ENCODE assay signal across 30 cellular contexts in genomic region chr2:187129866-187130265, GRCh38.
"Had no signal": no experiment of that assay in that cellular context is flagged by ENCODE, and none has a peak within 500 bp of the region (broad histone marks: within the 10 kb centered on the region; RNA-seq: fewer than 3 reads in every experiment).

No MANE protein-coding gene starts in this region.

- H3K4me3 ChIP-seq: adrenal gland, ascending aorta, body of pancreas, breast epithelium, cardiac muscle cell had no signal

- DNase-seq: activated effector memory CD4-positive, alpha-beta T cell treated with anti-CD3 and anti-CD28 coated beads, Interleukin-2, amount 50 U/mL, for 16 hours; activated effector memory CD4-positive, alpha-beta T cell treated with Interleukin-2 at 50 U/mL for 16 hours; activated gamma-delta T cell; activated gamma-delta T cell treated with Interleukin-2 at 50 U/mL for 16 hours; activated naive CD4-positive, alpha-beta T cell; activated naive CD4-positive, alpha-beta T cell treated with anti-CD3 and anti-CD28 coated beads for 36 hours; activated naive CD4-positive, alpha-beta T cell treated with anti-CD3 and anti-CD28 coated beads, Interleukin-2, amount 10 ng/mL, durations not matched to agents 7 days and 5 days; activated naive CD4-positive, alpha-beta T cell treated with anti-CD3 and anti-CD28 coated beads, Interleukin-2, amount 50 U/mL, for 16 hours; activated naive CD4-positive, alpha-beta T cell treated with Interleukin-2 at 50 U/mL for 16 hours; activated naive CD8-positive, alpha-beta T cell treated with anti-CD3 and anti-CD28 coated beads for 36 hours; activated naive CD8-positive, alpha-beta T cell treated with anti-CD3 and anti-CD28 coated beads, Interleukin-2, amount 10 ng/mL, durations not matched to agents 7 days and 5 days; activated naive CD8-positive, alpha-beta T cell treated with anti-CD3 and anti-CD28 coated beads, Interleukin-2, amount 50 U/mL, for 24 hours; activated T-cell treated with anti-CD3 and anti-CD28 coated beads, Interleukin-2, amount 50 U/mL, for 4 hours; activated T-cell treated with anti-CD3 and anti-CD28 coated beads, Interleukin-2, amount 50 U/mL, for 48 hours; activated T-cell treated with anti-CD3 and anti-CD28 coated beads, Interleukin-2, amount 50 U/mL, for 72 hours; adrenal gland; amniotic stem cell; amygdala; anterior cingulate cortex; aorta; body of pancreas; brain microvascular endothelial cell; caudate nucleus; central memory CD4-positive, alpha-beta T cell; cerebellar nuclear complex had no signal

- H3K27me3 ChIP-seq: adrenal gland, ascending aorta, body of pancreas, brain microvascular endothelial cell, breast epithelium, cardiac muscle cell had no signal

- ATAC-seq: activated naive CD4-positive, alpha-beta T cell treated with anti-CD3 and anti-CD28 coated beads, Interleukin-2, amount 50 U/mL, for 72 hours; activated naive CD8-positive, alpha-beta T cell treated with anti-CD3 and anti-CD28 coated beads, Interleukin-2, amount 50 U/mL, for 24 hours; activated T-cell treated with anti-CD3 and anti-CD28 coated beads, Interleukin-2, amount 50 U/mL, for 4 hours; activated T-cell treated with anti-CD3 and anti-CD28 coated beads, Interleukin-2, amount 50 U/mL, for 72 hours; activated T-helper 17 cell treated with anti-CD3 and anti-CD28 coated beads, Interleukin-2, amount 50 U/mL, for 72 hours; body of pancreas had no signal

- H3K4me1 ChIP-seq: adrenal gland, ascending aorta, body of pancreas, breast epithelium had no signal

- H3K27ac ChIP-seq: adrenal gland, ascending aorta, body of pancreas, brain microvascular endothelial cell, breast epithelium, cardiac muscle cell had no signal

- H3K36me3 ChIP-seq: adrenal gland, ascending aorta, brain microvascular endothelial cell, breast epithelium, cardiac muscle cell had no signal

- H3K9me3 ChIP-seq: adrenal gland, ascending aorta, body of pancreas, breast epithelium had no signal
